ENCODE assay signal across 8 cellular contexts in the genomic region with DNA sequence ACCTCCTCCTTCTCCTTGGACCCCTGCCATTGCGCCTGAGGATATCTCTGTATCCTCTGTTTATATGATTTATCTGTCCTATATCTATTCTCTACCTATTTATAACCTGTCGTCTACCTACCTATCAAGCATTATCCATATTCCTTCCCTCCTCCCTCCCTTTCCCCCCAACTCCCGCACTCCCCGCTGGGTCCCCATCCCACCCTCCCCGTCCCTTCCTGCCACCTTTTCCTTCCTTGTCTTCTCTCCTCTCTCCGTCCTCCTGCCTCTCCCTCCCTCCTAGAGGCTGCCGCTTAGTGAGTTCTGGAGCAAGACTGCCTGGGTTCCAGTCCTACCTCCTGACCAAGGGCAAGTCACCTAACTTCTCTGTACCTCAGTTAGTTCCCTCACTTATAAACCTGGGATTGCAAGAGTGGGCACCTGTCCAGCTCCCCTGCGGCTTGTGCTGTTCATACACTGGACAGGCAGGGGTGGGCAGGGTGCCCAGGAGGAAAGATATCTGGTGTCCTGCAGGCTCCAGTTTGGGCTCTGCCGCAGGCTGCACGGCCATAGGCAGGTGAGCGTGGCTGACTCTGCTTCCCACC. TPM values are rescaled to one million over a fixed set of nuclear protein-coding genes. Genes with fewer than 3 reads are reported as not detected.
A peak's percentile ranks its signal among the peaks of the same experiment; 100 is the strongest.
DNase-seq lines count a peak whose midpoint lies in the region; ATAC-seq, FAIRE-seq and TF ChIP-seq lines count a peak whose summit lies in the region.
"Had no signal": no experiment of that assay in that cellular context is flagged by ENCODE, and none has a peak within 500 bp of the region (broad histone marks: within the 10 kb centered on the region; RNA-seq: fewer than 3 reads in every experiment).

No MANE protein-coding gene starts in this region.

- TF ChIP-seq CTCF in H9 (conservative IDR thresholded peaks at IDR 0.05): no peak

- H3K4ac ChIP-seq in H9 (ENCODE audit: low read depth, low read length): no peak overlapping the region
- no peak overlapping the region for H3K4ac ChIP-seq in trophoblast cell (ENCODE audit: low read depth, low read length)

- no peak overlapping the region for H3T11ph ChIP-seq in H9 (ENCODE audit: low read length)

- H3K27me3 ChIP-seq in H9 (ENCODE audit: insufficient read depth, low read length): no peaks in the 10 kb centered on the region; the same call in 1 of the 2 replicates
- no peaks in the 10 kb centered on the region for H3K27me3 ChIP-seq in trophoblast cell (ENCODE audit: insufficient read depth, low read length)
- H3K27me3 ChIP-seq: Peyer's patch had no signal

- no CpG with 5 or more reads among the region's 11 CpGs for WGBS in H9 (ENCODE audit: extremely low coverage, insufficient read length, low lambda C conversion rate)
- no CpG with 5 or more reads among the region's 11 CpGs for WGBS in trophoblast cell (ENCODE audit: extremely low coverage, insufficient coverage, insufficient read length)

- H3K79me1 ChIP-seq in H9 (ENCODE audit: insufficient read depth, low read depth, low read length, poor library complexity, severe bottlenecking) (no peaks in the 10 kb centered on the region), trophoblast cell (ENCODE audit: low read length) (no peaks in the 10 kb centered on the region)

- H3K4me1 Mint-ChIP-seq in H9: peaks cover 30 to 44% of the 10 kb centered on the region in 2 experiments
- H3K4me1 Mint-ChIP-seq in activated T-cell treated with anti-CD3 and anti-CD28 coated beads, Interleukin-2, amount 50 U/mL, for 4 hours (ENCODE audit: low read depth): peaks cover 18% of the 10 kb centered on the region

- H3K27me3 Mint-ChIP-seq in H9 (ENCODE audit: low read depth): peaks cover 62% of the 10 kb centered on the region
- H3K27me3 Mint-ChIP-seq in activated T-cell treated with anti-CD3 and anti-CD28 coated beads, Interleukin-2, amount 50 U/mL, for 4 hours (ENCODE audit: low read depth): peaks cover 16% of the 10 kb centered on the region

- H3K9ac ChIP-seq in H9 (ENCODE audit: extremely low read depth, insufficient read length, low read length): no peak overlapping the region
- no peak overlapping the region for H3K9ac ChIP-seq in trophoblast cell (ENCODE audit: low read length)

- H2BK5ac ChIP-seq in H9 (ENCODE audit: insufficient read length, low read length) (no peak overlapping the region), trophoblast cell (ENCODE audit: low read depth, low read length, poor library complexity) (no peak overlapping the region)

- H3K23me2 ChIP-seq in H9 (ENCODE audit: insufficient read length, low read depth, low read length, poor library complexity, severe bottlenecking): peaks cover 3% of the 10 kb centered on the region

- no peak overlapping the region for H3K23ac ChIP-seq in H9 (ENCODE audit: insufficient read length, low read depth, low read length)
- no peak overlapping the region for H3K23ac ChIP-seq in trophoblast cell (ENCODE audit: low read length)

- no peak for ATAC-seq in activated T-cell treated with anti-CD3 and anti-CD28 coated beads, Interleukin-2, amount 50 U/mL, for 4 hours

- no peaks in the 10 kb centered on the region for H4K20me1 ChIP-seq in H9 (ENCODE audit: control insufficient read depth, insufficient read depth, insufficient read length)

- H3K56ac ChIP-seq in H9 (ENCODE audit: insufficient read length, low read depth, low read length): no peak overlapping the region

- H3K9me3 ChIP-seq in H9 (ENCODE audit: control insufficient read depth, low read depth, low read length) (no peaks in the 10 kb centered on the region), trophoblast cell (ENCODE audit: insufficient read depth, low read depth, low read length) (peaks cover 2% of the 10 kb centered on the region)
- H3K9me3 ChIP-seq: Peyer's patch had no signal

- DNase-seq in H9 (no peak), RCC 7860 (ENCODE audit: low spot score) (peak; percentile 13), fibroblast of peridontal ligament (ENCODE audit: extremely low read depth) (peak; percentile 17), trophoblast cell (no peak), AG20443 (ENCODE audit: low spot score) (no peak)
- DNase-seq in activated CD4-positive, alpha-beta T cell treated with anti-CD3 and anti-CD28 coated beads, Interleukin-2, amount 50 U/mL, for 48 hours: no peak
- DNase-seq in activated T-cell treated with anti-CD3 and anti-CD28 coated beads, Interleukin-2, amount 50 U/mL, for 4 hours: no peak

- no peak overlapping the region for H2BK20ac ChIP-seq in H9 (ENCODE audit: low read depth, low read length, poor library complexity, severe bottlenecking)

- H4K91ac ChIP-seq in H9 (ENCODE audit: insufficient read length, low read depth, low read length) (no peak overlapping the region), trophoblast cell (ENCODE audit: low read depth, low read length) (no peak overlapping the region)

- H3K79me2 ChIP-seq in H9 (ENCODE audit: insufficient read depth, low read length) (no peaks in the 10 kb centered on the region), trophoblast cell (ENCODE audit: control insufficient read depth, insufficient read depth, low read length, poor library complexity) (no peaks in the 10 kb centered on the region)

- H3K27ac Mint-ChIP-seq in H9: no peak overlapping the region; a peak in 1 of 7 replicates

- no peak overlapping the region for H4K12ac ChIP-seq in trophoblast cell (ENCODE audit: low read depth, low read length)

- H3K4me2 ChIP-seq in H9 (ENCODE audit: insufficient read depth, insufficient read length, low read length) (peak overlapping the region; percentile 41), trophoblast cell (ENCODE audit: low read length) (peak overlapping the region; percentile 56)

- H3K27ac ChIP-seq in H9 (ENCODE audit: insufficient read length, low read depth, low read length) (no peak overlapping the region), trophoblast cell (ENCODE audit: low read depth, low read length) (no peak overlapping the region)
- H3K27ac ChIP-seq: Peyer's patch had no signal

- no peak overlapping the region for H3K18ac ChIP-seq in H9 (ENCODE audit: insufficient read length, low read depth, low read length)
- H3K18ac ChIP-seq in trophoblast cell (ENCODE audit: low read length): no peak overlapping the region

- H3K9me3 Mint-ChIP-seq in H9: peaks cover 0 to 3% of the 10 kb centered on the region in 2 experiments; a peak in 1 of 5 replicates
- H3K9me3 Mint-ChIP-seq in activated T-cell treated with anti-CD3 and anti-CD28 coated beads, Interleukin-2, amount 50 U/mL, for 4 hours: no peaks in the 10 kb centered on the region

- H2AFZ ChIP-seq in H9 (ENCODE audit: low read length) (no peak overlapping the region), trophoblast cell (ENCODE audit: insufficient read depth, low read length, poor library complexity) (no peak overlapping the region)

- H3K4me1 ChIP-seq in H9 (ENCODE audit: insufficient read depth, low read length) (peaks cover 3% of the 10 kb centered on the region; the same call in 1 of the 2 replicates), trophoblast cell (ENCODE audit: control insufficient read depth in 1 of 2, insufficient read depth in 2 of 2, low read length in 2 of 2) (peaks cover 11 to 23% of the 10 kb centered on the region in 2 experiments)

- H4K5ac ChIP-seq in H9 (ENCODE audit: insufficient read length, low read depth, low read length): no peak overlapping the region

- H4K8ac ChIP-seq in H9 (replicated peaks; ENCODE audit: insufficient read length, low read depth, low read length) (no peak overlapping the region), trophoblast cell (ENCODE audit: low read depth, low read length) (no peak overlapping the region)

- FAIRE-seq in RCC 7860 (lab: Jason Lieb, UNC): no peak

- peaks cover 4 to 23% (median 22%) of the 10 kb centered on the region in 3 experiments; a peak in 6 of 7 replicates for H3K36me3 Mint-ChIP-seq in H9 (ENCODE audit: insufficient read depth in 1 of 3, low read depth in 3 of 3)
- H3K36me3 Mint-ChIP-seq in activated T-cell treated with anti-CD3 and anti-CD28 coated beads, Interleukin-2, amount 50 U/mL, for 4 hours (ENCODE audit: insufficient read depth): no peaks in the 10 kb centered on the region

- no peak overlapping the region for H3K4me3 ChIP-seq in trophoblast cell (ENCODE audit: low read depth, low read length)

- H2BK15ac ChIP-seq in H9 (ENCODE audit: low read depth, low read length): no peak overlapping the region

- no peak overlapping the region for H2AK5ac ChIP-seq in H9 (ENCODE audit: insufficient read length, low read length)
- H2AK5ac ChIP-seq in trophoblast cell (ENCODE audit: low read length): no peak overlapping the region

- H2BK12ac ChIP-seq in H9 (ENCODE audit: insufficient read length, low read depth, low read length): no peak overlapping the region
- H2BK12ac ChIP-seq in trophoblast cell (ENCODE audit: low read length): no peak overlapping the region

- H3K14ac ChIP-seq in H9 (ENCODE audit: insufficient read depth, low read length) (no peak overlapping the region), trophoblast cell (ENCODE audit: low read length) (no peak overlapping the region)

- peak overlapping the region in 1 of 2 experiments; percentile 74; a peak in 3 of 5 replicates for H3K4me3 Mint-ChIP-seq in H9
- H3K4me3 Mint-ChIP-seq in activated T-cell treated with anti-CD3 and anti-CD28 coated beads, Interleukin-2, amount 50 U/mL, for 4 hours: no peak overlapping the region

- peaks cover 0 to 4% of the 10 kb centered on the region in 2 experiments for H3K36me3 ChIP-seq in trophoblast cell (ENCODE audit: control insufficient read depth in 1 of 2, insufficient read depth in 2 of 2, low read length in 2 of 2)
- H3K36me3 ChIP-seq: Peyer's patch had no signal

- H2BK120ac ChIP-seq in H9 (ENCODE audit: low read depth, low read length, poor library complexity, severe bottlenecking) (no peak overlapping the region), trophoblast cell (ENCODE audit: insufficient read depth, low read length, poor library complexity) (peak overlapping the region; percentile 8)

RNA-seq across cellular contexts. Expression of a gene that starts 16.1 kb away (rescaled TPM):
- 43.1 and 47.1 TPM in 2 replicates for total RNA-seq in H9 (2021)
- 1.1 and 2.4 TPM in 2 replicates for polyA plus RNA-seq in trophoblast cell (2013)
- total RNA-seq in activated T-cell treated with anti-CD3 and anti-CD28 coated beads, Interleukin-2, amount 50 U/mL, for 4 hours: under 1 TPM in 1 of 3 donors, not detected in 2; 0.46 TPM

RNA-seq across cellular contexts. Expression of a gene that starts 17.7 kb away (rescaled TPM):
- total RNA-seq in H9 (2021): 133 and 148 TPM in 2 replicates
- polyA plus RNA-seq in trophoblast cell (2013): 109 and 112 TPM in 2 replicates
- total RNA-seq in activated T-cell treated with anti-CD3 and anti-CD28 coated beads, Interleukin-2, amount 50 U/mL, for 4 hours: 100 to 1,000 TPM; 138 to 157 (median 145) TPM

RNA-seq across cellular contexts. Expression of a gene that starts 32.2 kb away (rescaled TPM):
- total RNA-seq in H9 (2021): 3.7 and 3.8 TPM in 2 replicates
- 0.68 and 0.73 TPM in 2 replicates for polyA plus RNA-seq in trophoblast cell (2013)
- 1 to 10 TPM; 4.8 to 5.4 (median 5.2) TPM for total RNA-seq in activated T-cell treated with anti-CD3 and anti-CD28 coated beads, Interleukin-2, amount 50 U/mL, for 4 hours

RNA-seq across cellular contexts. Expression of a gene that starts 41.7 kb away (rescaled TPM):
- 1.6 and 2.9 TPM in 2 replicates for total RNA-seq in H9 (2021)
- polyA plus RNA-seq in trophoblast cell (2013): 9.5 and 12.2 TPM in 2 replicates
- under 1 TPM in 1 of 3 donors, not detected in 2; 0.30 TPM for total RNA-seq in activated T-cell treated with anti-CD3 and anti-CD28 coated beads, Interleukin-2, amount 50 U/mL, for 4 hours

Comparison
In these comparisons a context has a peak if more than half of its experiments do, and no peak if none do; other contexts are left out.
1. DNase-seq: peak in RCC 7860 (single experiment) and fibroblast of peridontal ligament (single experiment); none in H9 (single experiment), trophoblast cell (0 of 2), activated CD4-positive, alpha-beta T cell treated with anti-CD3 and anti-CD28 coated beads, Interleukin-2, amount 50 U/mL, for 48 hours (0 of 2), AG20443 (single experiment) and activated T-cell treated with anti-CD3 and anti-CD28 coated beads, Interleukin-2, amount 50 U/mL, for 4 hours (single experiment).
2. RNA of a gene that starts 16.1 kb away (total RNA-seq): 43.1 to 47.1 TPM in H9; 0.46 TPM in activated T-cell treated with anti-CD3 and anti-CD28 coated beads, Interleukin-2, amount 50 U/mL, for 4 hours; every median in the first group is over 10 times any median in the second.